In genomic region chr3:86973440-86973839, GRCh38 we compare ENCODE assay signal across 15 cellular contexts. TPM values are rescaled to one million over a fixed set of nuclear protein-coding genes. Genes with fewer than 3 reads are reported as not detected.
DNase-seq lines count a peak whose midpoint lies in the region; ATAC-seq and TF ChIP-seq lines count a peak whose summit lies in the region.
"Had no signal": no experiment of that assay in that cellular context is flagged by ENCODE, and none has a peak within 500 bp of the region (broad histone marks: within the 10 kb centered on the region; RNA-seq: fewer than 3 reads in every experiment).

No MANE protein-coding gene starts in this region.

- in situ Hi-C loops in SK-MEL-5 (cut with HindIII; ENCODE audit: low pct_unique_long_range_greater_than_20kb, low sequenced_read_pairs) (no loop called here), gastrocnemius medialis (cut with MboI; ENCODE audit: low sequenced_read_pairs in 4 of 4) (loop anchor here in 2 of 4 donors (10.0 to 25.0 kb wide), 2 partner anchors 189 to 191 kb away; no protein-coding TSS in a partner anchor)

- intact Hi-C loops in gastrocnemius medialis (cut with DNase I; ENCODE audit: low total_unique reads), result no loop called here

- ATAC-seq in gastrocnemius medialis, result peak; percentile 69 to 79
- ATAC-seq: left lung; stimulated activated memory B cell treated with anti-CD40 and anti-IgM and Interleukin-4, amounts not matched to agents 10 μg/mL and 1 μg/mL and 100 μg/mL, for 72 hours had no signal

- DNase-seq in ELR (ENCODE audit: low read depth) (peak; percentile 98), SK-MEL-5 (ENCODE audit: low read depth, low spot score) (peak; percentile 59), fibroblast of the aortic adventitia (ENCODE audit: low read depth) (peak; percentile 96), gastrocnemius medialis (peak in 1 of 2 donors; percentile 47), GOT3 (lab: John Stamatoyannopoulos, UW) (no peak), NCI-H1048 (lab: John Stamatoyannopoulos, UW) (no peak)
- DNase-seq in activated CD4-positive, alpha-beta T cell treated with anti-CD3 and anti-CD28 coated beads for 48 hours, result no peak
- no peak for DNase-seq in activated CD4-positive, alpha-beta T cell treated with anti-CD3 and anti-CD28 coated beads for 1 hour
- DNase-seq: activated CD4-positive, CD25-positive, alpha-beta regulatory T cell; activated T-cell treated with anti-CD3 and anti-CD28 coated beads, Interleukin-2, amount 50 U/mL, for 72 hours; CD4-positive, CD25-positive, alpha-beta regulatory T cell; NCI-H1436; SK-N-SH had no signal

- no peaks in the 10 kb centered on the region for H3K27me3 ChIP-seq in gastrocnemius medialis
- H3K27me3 ChIP-seq: left lung had no signal

- no peak for TF ChIP-seq CTCF in fibroblast of the aortic adventitia (IDR thresholded peaks at IDR 0.05; ENCODE audit: insufficient read depth, low read length)
- no peak for TF ChIP-seq CTCF in gastrocnemius medialis (IDR thresholded peaks at IDR 0.05 in 4 of 5, conservative IDR thresholded peaks at IDR 0.05 in 1 of 5)

- TF ChIP-seq POLR2A in gastrocnemius medialis (IDR thresholded peaks at IDR 0.05), result peak in 1 of 2 donors; percentile 20

- no peak overlapping the region for H3K4me3 ChIP-seq in fibroblast of the aortic adventitia (ENCODE audit: low read depth, low read length)
- no peak overlapping the region for H3K4me3 ChIP-seq in gastrocnemius medialis
- H3K4me3 ChIP-seq: left lung had no signal

- no peaks in the 10 kb centered on the region for H3K9me3 ChIP-seq in gastrocnemius medialis
- H3K9me3 ChIP-seq: left lung, SK-N-SH had no signal

- no peaks in the 10 kb centered on the region for H3K36me3 ChIP-seq in gastrocnemius medialis
- H3K36me3 ChIP-seq: left lung had no signal

- H3K4me1 ChIP-seq in gastrocnemius medialis, result no peaks in the 10 kb centered on the region
- H3K4me1 ChIP-seq: left lung had no signal

- peak overlapping the region in 2 of 4 donors; percentile 25 to 46 for H3K27ac ChIP-seq in gastrocnemius medialis
- H3K27ac ChIP-seq: left lung had no signal

RNA-seq across cellular contexts. Expression of gene VGLL3, which starts 17.5 kb away (rescaled TPM):
- 0.05 and 0.08 TPM in 2 replicates for total RNA-seq in SK-MEL-5 (2014; rRNA removed; shearing (Covaris generic))
- 0.02 and 0.11 TPM in 2 replicates for polyA plus RNA-seq in SK-MEL-5 (2015; cell fraction: cytosol; rRNA removed)
- polyA plus RNA-seq in SK-MEL-5 (2015; cell fraction: nucleus; rRNA removed), result 0.28 TPM in 1 of 2 replicates, not detected in the other
- 38.8 and 47.4 TPM in 2 replicates for total RNA-seq in fibroblast of the aortic adventitia (ENCODE audit: low replicate concordance)
- 1 to 10 TPM; 3.5 to 9.5 (median 5.6) TPM for total RNA-seq in gastrocnemius medialis
- total RNA-seq: activated T-cell treated with anti-CD3 and anti-CD28 coated beads, Interleukin-2, amount 50 U/mL, for 72 hours had no signal
- polyA plus RNA-seq: CD4-positive, CD25-positive, alpha-beta regulatory T cell; SK-N-SH had no signal

Comparison
In these comparisons a context has a peak if more than half of its experiments do, and no peak if none do; other contexts are left out.
1. DNase-seq: peak in ELR (single experiment), SK-MEL-5 (single experiment) and fibroblast of the aortic adventitia (single experiment); none in activated CD4-positive, alpha-beta T cell treated with anti-CD3 and anti-CD28 coated beads for 48 hours (single experiment), activated CD4-positive, alpha-beta T cell treated with anti-CD3 and anti-CD28 coated beads for 1 hour (single experiment), GOT3 (single experiment) and NCI-H1048 (single experiment).